In genomic region chr9:331197-331596, GRCh38 we compare ENCODE assay signal across 16 cellular contexts.
DNase-seq lines count a peak whose midpoint lies in the region; ATAC-seq and TF ChIP-seq lines count a peak whose summit lies in the region.
"Had no signal": no experiment of that assay in that cellular context is flagged by ENCODE, and none has a peak within 500 bp of the region (broad histone marks: within the 10 kb centered on the region; RNA-seq: fewer than 3 reads in every experiment).

No MANE protein-coding gene starts in this region.

- H3K9me3 ChIP-seq in neural progenitor cell (ENCODE audit: low read depth), result no peaks in the 10 kb centered on the region
- H3K9me3 ChIP-seq in naive thymus-derived CD4-positive, alpha-beta T cell (ENCODE audit: control insufficient read depth in 2 of 3, low read length in 3 of 3), result no peaks in the 10 kb centered on the region

- peaks cover 36% of the 10 kb centered on the region for H3K4me1 Mint-ChIP-seq in activated CD8-positive, alpha-beta T cell treated with anti-CD3 and anti-CD28 coated beads, Interleukin-2, amount 10 ng/mL, durations not matched to agents 7 days and 5 days (ENCODE audit: low read depth)
- H3K4me1 Mint-ChIP-seq in activated CD8-positive, alpha-beta T cell treated with anti-CD3 and anti-CD28 coated beads for 36 hours (ENCODE audit: low read depth), result peaks cover 14% of the 10 kb centered on the region
- peaks cover 17% of the 10 kb centered on the region for H3K4me1 Mint-ChIP-seq in activated T-helper 1 cell treated with anti-CD3 and anti-CD28 coated beads, Interleukin-12 subunit alpha, Interleukin-12 subunit beta, Interleukin-2, Interleukin-4 antibody, amounts not matched to agents 30 ng/mL and 10 ng/mL and 1 ng/mL, durations not matched to agents 14 hours and 24 hours and 36 hours (ENCODE audit: low read depth)
- peaks cover 22% of the 10 kb centered on the region for H3K4me1 Mint-ChIP-seq in neural progenitor cell
- peaks cover 13 to 49% (median 26%) of the 10 kb centered on the region in 7 donors for H3K4me1 Mint-ChIP-seq in naive thymus-derived CD4-positive, alpha-beta T cell

- H3K9me3 Mint-ChIP-seq in activated CD8-positive, alpha-beta T cell treated with anti-CD3 and anti-CD28 coated beads, Interleukin-2, amount 10 ng/mL, durations not matched to agents 7 days and 5 days (ENCODE audit: insufficient read depth), result no peaks in the 10 kb centered on the region
- no peaks in the 10 kb centered on the region for H3K9me3 Mint-ChIP-seq in activated CD8-positive, alpha-beta T cell treated with anti-CD3 and anti-CD28 coated beads for 36 hours
- H3K9me3 Mint-ChIP-seq in activated T-helper 1 cell treated with anti-CD3 and anti-CD28 coated beads, Interleukin-12 subunit alpha, Interleukin-12 subunit beta, Interleukin-2, Interleukin-4 antibody, amounts not matched to agents 30 ng/mL and 10 ng/mL and 1 ng/mL, durations not matched to agents 14 hours and 24 hours and 36 hours, result no peaks in the 10 kb centered on the region
- no peaks in the 10 kb centered on the region for H3K9me3 Mint-ChIP-seq in neural progenitor cell
- no peaks in the 10 kb centered on the region for H3K9me3 Mint-ChIP-seq in naive thymus-derived CD4-positive, alpha-beta T cell
- H3K9me3 Mint-ChIP-seq: IgD-negative memory B cell had no signal

- H3F3A ChIP-seq in neural progenitor cell (ENCODE audit: low read depth), result peaks cover 11% of the 10 kb centered on the region

- no peak for ATAC-seq in activated CD8-positive, alpha-beta T cell treated with anti-CD3 and anti-CD28 coated beads, Interleukin-2, amount 10 ng/mL, durations not matched to agents 7 days and 5 days
- no peak for ATAC-seq in activated CD8-positive, alpha-beta T cell treated with anti-CD3 and anti-CD28 coated beads for 36 hours
- no peak for ATAC-seq in naive thymus-derived CD4-positive, alpha-beta T cell
- ATAC-seq: Panc1 had no signal

- no peak for TF ChIP-seq CTCF in activated CD8-positive, alpha-beta T cell treated with anti-CD3 and anti-CD28 coated beads for 36 hours (IDR thresholded peaks at IDR 0.05)
- TF ChIP-seq CTCF in neural progenitor cell (IDR thresholded peaks at IDR 0.05), result no peak

- H3K4me3 ChIP-seq in H7 (ENCODE audit: insufficient read depth, low read depth, low read length) (no peak overlapping the region), neural progenitor cell (no peak overlapping the region)
- H3K4me3 ChIP-seq in naive thymus-derived CD4-positive, alpha-beta T cell (ENCODE audit: low read length), result no peak overlapping the region

- peaks cover 83% of the 10 kb centered on the region for H3K36me3 Mint-ChIP-seq in activated CD8-positive, alpha-beta T cell treated with anti-CD3 and anti-CD28 coated beads, Interleukin-2, amount 10 ng/mL, durations not matched to agents 7 days and 5 days (ENCODE audit: low read depth)
- peaks cover 55% of the 10 kb centered on the region for H3K36me3 Mint-ChIP-seq in activated CD8-positive, alpha-beta T cell treated with anti-CD3 and anti-CD28 coated beads for 36 hours (ENCODE audit: low read depth)
- H3K36me3 Mint-ChIP-seq in activated T-helper 1 cell treated with anti-CD3 and anti-CD28 coated beads, Interleukin-12 subunit alpha, Interleukin-12 subunit beta, Interleukin-2, Interleukin-4 antibody, amounts not matched to agents 30 ng/mL and 10 ng/mL and 1 ng/mL, durations not matched to agents 14 hours and 24 hours and 36 hours (ENCODE audit: low read depth), result peaks cover 67% of the 10 kb centered on the region
- no peaks in the 10 kb centered on the region for H3K36me3 Mint-ChIP-seq in neural progenitor cell
- H3K36me3 Mint-ChIP-seq in naive thymus-derived CD4-positive, alpha-beta T cell, result peaks cover 21 to 68% (median 43%) of the 10 kb centered on the region in 5 donors

- H3K4me1 ChIP-seq in neural progenitor cell, result peaks cover 14% of the 10 kb centered on the region
- H3K4me1 ChIP-seq in naive thymus-derived CD4-positive, alpha-beta T cell (ENCODE audit: control insufficient read depth in 2 of 2, insufficient read depth in 2 of 2, low read length in 2 of 2), result peaks cover 0 to 8% of the 10 kb centered on the region in 2 donors

- no peaks in the 10 kb centered on the region for H3K79me2 ChIP-seq in neural progenitor cell (ENCODE audit: low read depth)

- H2AFZ ChIP-seq in neural progenitor cell (replicated peaks), result peak overlapping the region; percentile 9

- CTCF ChIA-PET in activated CD8-positive, alpha-beta T cell treated with anti-CD3 and anti-CD28 coated beads, Interleukin-2, amount 10 ng/mL, durations not matched to agents 7 days and 5 days (lab: Charles Lee), result interaction anchor here (0.7 kb wide), 1 partner anchor 10 kb away, joined by 3 read pairs; no protein-coding TSS in a partner anchor
- CTCF ChIA-PET in activated CD8-positive, alpha-beta T cell treated with anti-CD3 and anti-CD28 coated beads for 36 hours (lab: Charles Lee), result no interaction called here
- CTCF ChIA-PET in naive thymus-derived CD4-positive, alpha-beta T cell (lab: Charles Lee), result no interaction called here

- H3K27me3 Mint-ChIP-seq in activated CD8-positive, alpha-beta T cell treated with anti-CD3 and anti-CD28 coated beads, Interleukin-2, amount 10 ng/mL, durations not matched to agents 7 days and 5 days (ENCODE audit: low read depth), result no peaks in the 10 kb centered on the region
- H3K27me3 Mint-ChIP-seq in activated CD8-positive, alpha-beta T cell treated with anti-CD3 and anti-CD28 coated beads for 36 hours, result no peaks in the 10 kb centered on the region
- H3K27me3 Mint-ChIP-seq in activated T-helper 1 cell treated with anti-CD3 and anti-CD28 coated beads, Interleukin-12 subunit alpha, Interleukin-12 subunit beta, Interleukin-2, Interleukin-4 antibody, amounts not matched to agents 30 ng/mL and 10 ng/mL and 1 ng/mL, durations not matched to agents 14 hours and 24 hours and 36 hours (ENCODE audit: insufficient read depth), result no peaks in the 10 kb centered on the region
- H3K27me3 Mint-ChIP-seq in neural progenitor cell (ENCODE audit: insufficient read depth, low read depth), result peaks cover 7% of the 10 kb centered on the region
- no peaks in the 10 kb centered on the region for H3K27me3 Mint-ChIP-seq in naive thymus-derived CD4-positive, alpha-beta T cell
- H3K27me3 Mint-ChIP-seq: IgD-negative memory B cell had no signal

- H3K9ac ChIP-seq in neural progenitor cell, result no peak overlapping the region

- intact Hi-C loops in activated CD8-positive, alpha-beta T cell treated with anti-CD3 and anti-CD28 coated beads for 36 hours (cut with micrococcal nuclease), result no loop called here
- intact Hi-C loops in activated T-helper 1 cell treated with anti-CD3 and anti-CD28 coated beads, Interleukin-12 subunit alpha, Interleukin-12 subunit beta, Interleukin-2, Interleukin-4 antibody, amounts not matched to agents 30 ng/mL and 10 ng/mL and 1 ng/mL, durations not matched to agents 14 hours and 24 hours and 36 hours (cut with micrococcal nuclease), result no loop called here
- intact Hi-C loops in naive thymus-derived CD4-positive, alpha-beta T cell (cut with micrococcal nuclease), result loop anchor here in 1 of 2 donors (10.0 kb wide), 1 partner anchor 94 kb away; no protein-coding TSS in a partner anchor

- no peaks in the 10 kb centered on the region; the same call in 1 of the 2 replicates for H3K27me3 ChIP-seq in H7 (ENCODE audit: control insufficient read depth, insufficient read depth, low read length)
- H3K27me3 ChIP-seq in neural progenitor cell, result no peaks in the 10 kb centered on the region
- no peaks in the 10 kb centered on the region for H3K27me3 ChIP-seq in naive thymus-derived CD4-positive, alpha-beta T cell (ENCODE audit: control insufficient read depth in 2 of 2, insufficient read depth in 2 of 2, low read length in 2 of 2)

- no peak overlapping the region for H3K4me3 Mint-ChIP-seq in activated CD8-positive, alpha-beta T cell treated with anti-CD3 and anti-CD28 coated beads, Interleukin-2, amount 10 ng/mL, durations not matched to agents 7 days and 5 days
- H3K4me3 Mint-ChIP-seq in activated CD8-positive, alpha-beta T cell treated with anti-CD3 and anti-CD28 coated beads for 36 hours, result no peak overlapping the region
- no peak overlapping the region for H3K4me3 Mint-ChIP-seq in activated T-helper 1 cell treated with anti-CD3 and anti-CD28 coated beads, Interleukin-12 subunit alpha, Interleukin-12 subunit beta, Interleukin-2, Interleukin-4 antibody, amounts not matched to agents 30 ng/mL and 10 ng/mL and 1 ng/mL, durations not matched to agents 14 hours and 24 hours and 36 hours
- H3K4me3 Mint-ChIP-seq in neural progenitor cell, result no peak overlapping the region
- no peak overlapping the region for H3K4me3 Mint-ChIP-seq in naive thymus-derived CD4-positive, alpha-beta T cell
- H3K4me3 Mint-ChIP-seq: IgD-negative memory B cell had no signal

- H3K4me2 ChIP-seq in neural progenitor cell, result peak overlapping the region; percentile 55

- DNase-seq in activated CD8-positive, alpha-beta T cell treated with anti-CD3 and anti-CD28 coated beads, Interleukin-2, amount 10 ng/mL, durations not matched to agents 7 days and 5 days, result no peak
- no peak for DNase-seq in activated CD8-positive, alpha-beta T cell treated with anti-CD3 and anti-CD28 coated beads for 36 hours
- DNase-seq in H7, result peak; percentile 8
- DNase-seq in activated T-helper 1 cell treated with anti-CD3 and anti-CD28 coated beads, Interleukin-12 subunit alpha, Interleukin-12 subunit beta, Interleukin-2, Interleukin-4 antibody, amounts not matched to agents 30 ng/mL and 10 ng/mL and 1 ng/mL, durations not matched to agents 14 hours and 24 hours and 36 hours (ENCODE audit: low spot score), result no peak
- no peak for DNase-seq in neural progenitor cell (ENCODE audit: low spot score)
- DNase-seq in OCI-M1 (lab: John Stamatoyannopoulos, UW), result no peak
- no peak for DNase-seq in naive thymus-derived CD4-positive, alpha-beta T cell
- no peak for DNase-seq in activated gamma-delta T cell (lab: John Stamatoyannopoulos, UW)
- DNase-seq: DMS79 treated with DMSO at 0.1 percent for 48 hours, Karpas-422, NCI-H1417 treated with DMSO at 0.1 percent for 48 hours, NCI-H187 treated with DMSO at 0.1 percent for 48 hours, NCI-H345 had no signal

- POLR2A ChIA-PET in activated CD8-positive, alpha-beta T cell treated with anti-CD3 and anti-CD28 coated beads, Interleukin-2, amount 10 ng/mL, durations not matched to agents 7 days and 5 days (lab: Charles Lee), result no interaction called here
- POLR2A ChIA-PET in activated CD8-positive, alpha-beta T cell treated with anti-CD3 and anti-CD28 coated beads for 36 hours (lab: Charles Lee), result no interaction called here
- POLR2A ChIA-PET in naive thymus-derived CD4-positive, alpha-beta T cell (lab: Charles Lee), result interaction anchor here (0.6 kb wide), 1 partner anchor 106 kb away, joined by 4 read pairs; no protein-coding TSS in a partner anchor

- no peaks in the 10 kb centered on the region for H4K20me1 ChIP-seq in neural progenitor cell (ENCODE audit: low read depth)

- no peak overlapping the region for H3K27ac ChIP-seq in neural progenitor cell
- H3K27ac ChIP-seq in naive thymus-derived CD4-positive, alpha-beta T cell (ENCODE audit: low read depth, low read length), result no peak overlapping the region
- H3K27ac ChIP-seq: 22Rv1 had no signal

- peak overlapping the region; percentile 1 for H3K27ac Mint-ChIP-seq in activated CD8-positive, alpha-beta T cell treated with anti-CD3 and anti-CD28 coated beads, Interleukin-2, amount 10 ng/mL, durations not matched to agents 7 days and 5 days
- no peak overlapping the region for H3K27ac Mint-ChIP-seq in activated CD8-positive, alpha-beta T cell treated with anti-CD3 and anti-CD28 coated beads for 36 hours
- peak overlapping the region; percentile 18 for H3K27ac Mint-ChIP-seq in activated T-helper 1 cell treated with anti-CD3 and anti-CD28 coated beads, Interleukin-12 subunit alpha, Interleukin-12 subunit beta, Interleukin-2, Interleukin-4 antibody, amounts not matched to agents 30 ng/mL and 10 ng/mL and 1 ng/mL, durations not matched to agents 14 hours and 24 hours and 36 hours
- H3K27ac Mint-ChIP-seq in neural progenitor cell, result no peak overlapping the region
- peak overlapping the region in 4 of 9 donors; percentile 48 to 72 (median 58) for H3K27ac Mint-ChIP-seq in naive thymus-derived CD4-positive, alpha-beta T cell

- no peaks in the 10 kb centered on the region for H3K36me3 ChIP-seq in H7 (replicated peaks; ENCODE audit: control insufficient read depth, insufficient read depth, low read length)
- no peaks in the 10 kb centered on the region for H3K36me3 ChIP-seq in neural progenitor cell
- H3K36me3 ChIP-seq in naive thymus-derived CD4-positive, alpha-beta T cell (ENCODE audit: control insufficient read depth in 2 of 3, insufficient read depth in 3 of 3, low read length in 3 of 3), result peaks cover 42 to 92% (median 54%) of the 10 kb centered on the region in 3 experiments

Comparison
In these comparisons a context has a peak if more than half of its experiments do, and no peak if none do; other contexts are left out.
1. H3K27ac Mint-ChIP-seq: peak in activated CD8-positive, alpha-beta T cell treated with anti-CD3 and anti-CD28 coated beads, Interleukin-2, amount 10 ng/mL, durations not matched to agents 7 days and 5 days (single experiment) and activated T-helper 1 cell treated with anti-CD3 and anti-CD28 coated beads, Interleukin-12 subunit alpha, Interleukin-12 subunit beta, Interleukin-2, Interleukin-4 antibody, amounts not matched to agents 30 ng/mL and 10 ng/mL and 1 ng/mL, durations not matched to agents 14 hours and 24 hours and 36 hours (single experiment); none in activated CD8-positive, alpha-beta T cell treated with anti-CD3 and anti-CD28 coated beads for 36 hours (single experiment) and neural progenitor cell (single experiment).